Comparison of ENCODE assay signal across 22 cellular contexts in the genomic region with DNA sequence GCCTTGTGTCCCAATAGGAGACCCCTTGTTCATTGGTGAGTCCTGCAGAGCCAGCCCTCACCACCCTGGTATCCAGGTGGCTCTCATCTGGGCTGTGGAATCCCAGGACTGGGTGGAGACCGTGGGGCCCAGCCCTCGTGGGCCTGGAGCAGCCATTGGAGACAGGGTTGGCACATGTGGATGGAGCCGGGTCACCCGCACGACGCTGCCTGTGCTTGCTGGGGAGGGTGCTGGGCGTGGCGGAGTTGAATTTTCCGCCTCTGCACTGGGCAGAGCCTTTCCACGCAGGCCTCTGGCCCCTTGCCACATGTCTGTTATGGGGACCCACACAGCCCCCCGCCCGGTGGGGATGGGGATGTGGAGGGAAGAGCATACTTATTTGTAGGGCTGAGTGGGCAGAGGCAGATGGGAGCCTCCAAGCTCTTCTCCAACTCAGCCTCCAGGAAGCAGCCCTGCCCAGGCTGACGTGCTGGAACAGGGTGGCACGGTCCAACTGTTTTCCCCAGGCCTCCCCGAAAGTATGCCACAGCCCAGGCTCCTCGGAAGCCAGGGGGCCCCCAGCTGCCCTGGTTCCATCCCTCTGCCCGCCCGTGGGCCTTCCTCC.
"Had no signal": no experiment of that assay in that cellular context is flagged by ENCODE, and none has a peak within 500 bp of the region (broad histone marks: within the 10 kb centered on the region; RNA-seq: fewer than 3 reads in every experiment).

No MANE protein-coding gene starts in this region.

- H3K4me3 ChIP-seq: coronary artery, hepatocyte, lower lobe of right lung, sigmoid colon, spleen, thoracic aorta, upper lobe of left lung had no signal

- H3K27me3 ChIP-seq: hepatocyte, sigmoid colon, spleen, upper lobe of left lung had no signal

- H3K27ac ChIP-seq: coronary artery, lower lobe of right lung, sigmoid colon, spleen, thoracic aorta had no signal

- H3K9me3 ChIP-seq: lower lobe of right lung, sigmoid colon, spleen, thoracic aorta, upper lobe of left lung had no signal

- H3K36me3 ChIP-seq: thoracic aorta had no signal

- DNase-seq: activated B cell treated with CpG ODN at 0.5 μM for 24 hours; activated CD4-positive, alpha-beta T cell treated with anti-CD3 and anti-CD28 coated beads for 36 hours; activated CD4-positive, alpha-beta T cell treated with anti-CD3 and anti-CD28 coated beads, Interleukin-2, amount 50 U/mL, for 4 hours; activated CD8-positive, alpha-beta memory T cell treated with anti-CD3 and anti-CD28 coated beads, Interleukin-2, amount 50 U/mL, for 48 hours; activated naive CD4-positive, alpha-beta T cell treated with Interleukin-2 at 50 U/mL for 16 hours; activated naive CD8-positive, alpha-beta T cell treated with anti-CD3 and anti-CD28 coated beads, Interleukin-2, amount 10 ng/mL, durations not matched to agents 7 days and 5 days; activated T-cell treated with anti-CD3 and anti-CD28 coated beads, Interleukin-2, amount 50 U/mL, for 4 hours; amniotic stem cell; cerebellar nuclear complex; glutamatergic neuron; lower lobe of right lung; naive thymus-derived CD4-positive, alpha-beta T cell; sigmoid colon; spleen; stimulated activated CD4-positive, alpha-beta T cell treated with anti-CD3 and anti-CD28 coated beads, Interleukin-4, amount 100 ng/mL, for 1 hour; stimulated activated naive CD4-positive, alpha-beta T cell had no signal

- ATAC-seq: activated CD4-positive, alpha-beta T cell treated with anti-CD3 and anti-CD28 coated beads for 36 hours; activated T-cell treated with anti-CD3 and anti-CD28 coated beads, Interleukin-2, amount 50 U/mL, for 4 hours; lower lobe of right lung; naive thymus-derived CD4-positive, alpha-beta T cell had no signal

- FAIRE-seq: bronchial epithelial cell, frontal cortex had no signal
